ENCODE assay signal across 13 cellular contexts in the genomic region with DNA sequence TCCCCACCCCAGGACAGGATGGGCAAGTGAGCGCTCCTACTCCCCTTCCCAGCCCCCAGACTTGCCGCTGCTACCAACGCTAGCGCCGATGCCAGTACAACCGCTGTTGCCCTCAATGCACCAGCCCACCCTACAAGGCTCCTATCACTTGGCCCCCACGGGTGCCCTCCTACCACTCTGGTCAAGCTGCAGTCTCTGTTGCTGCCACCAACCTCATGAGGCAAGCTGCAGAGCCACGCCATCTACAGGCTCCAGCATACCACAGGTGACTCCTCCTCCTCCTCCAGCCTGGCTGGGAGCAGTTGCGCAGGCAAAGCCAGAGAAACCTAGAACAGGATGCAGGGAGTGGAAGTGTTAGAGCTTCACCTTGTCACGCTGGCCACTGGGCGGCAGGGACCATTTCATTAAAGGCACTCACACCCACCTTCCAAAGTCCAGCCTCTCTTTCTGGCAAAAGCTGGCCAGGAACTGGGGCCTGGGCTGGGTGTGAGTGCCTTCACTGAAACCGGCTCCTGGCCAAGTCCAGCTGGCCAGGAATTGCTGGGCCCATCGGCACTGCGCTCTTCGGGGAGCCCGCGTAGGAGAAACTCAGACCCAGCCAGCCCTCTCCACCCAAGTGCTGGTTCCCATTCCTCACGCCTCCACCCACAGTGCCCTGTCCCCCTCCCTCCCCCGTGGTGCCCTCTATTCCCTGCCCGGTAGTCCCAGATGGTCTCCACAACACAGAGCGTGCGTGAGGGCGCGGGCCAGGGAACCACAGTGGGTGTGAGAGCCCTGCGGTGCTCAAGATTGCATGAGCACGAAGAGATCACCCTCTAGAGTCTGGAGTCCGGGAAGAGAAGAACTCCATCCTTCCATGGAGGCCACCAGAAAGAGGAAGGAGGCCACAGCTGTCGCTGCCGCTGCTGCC. TPM values are rescaled to one million over a fixed set of nuclear protein-coding genes. Genes with fewer than 3 reads are reported as not detected.
DNase-seq lines count a peak whose midpoint lies in the region; ATAC-seq and TF ChIP-seq lines count a peak whose summit lies in the region.
"Had no signal": no experiment of that assay in that cellular context is flagged by ENCODE, and none has a peak within 500 bp of the region (broad histone marks: within the 10 kb centered on the region; RNA-seq: fewer than 3 reads in every experiment).

No MANE protein-coding gene starts in this region.

- no peak for TF ChIP-seq POLR2A in uterus (IDR thresholded peaks at IDR 0.05)

- intact Hi-C loops in uterus (cut with DNase I; ENCODE audit: low total_unique reads): no loop called here

- no peak overlapping the region for H3K27ac ChIP-seq in foreskin keratinocyte
- H3K27ac ChIP-seq in uterus: no peak overlapping the region
- H3K27ac ChIP-seq: esophagus squamous epithelium, upper lobe of right lung had no signal

- H3K27me3 ChIP-seq in foreskin keratinocyte: peaks cover 2% of the 10 kb centered on the region
- H3K27me3 ChIP-seq in uterus: no peaks in the 10 kb centered on the region
- H3K27me3 ChIP-seq: upper lobe of right lung had no signal

- ATAC-seq in foreskin keratinocyte: no peak
- ATAC-seq in GM21576 (IDR thresholded peaks at IDR 0.05; ENCODE audit: unreplicated experiment): no peak
- no peak for ATAC-seq in HG02798 (IDR thresholded peaks at IDR 0.05; ENCODE audit: poor library complexity, unreplicated experiment)

- DNase-seq in NCI-H1417 (lab: John Stamatoyannopoulos, UW) (peak in 2 of 3 experiments; percentile 27 to 29), NCI-H1417 treated with DMSO at 0.1 percent for 48 hours (lab: John Stamatoyannopoulos, UW) (no peak), NCI-H2227 treated with DMSO at 0.1 percent for 48 hours (lab: John Stamatoyannopoulos, UW) (peak; percentile 25), foreskin keratinocyte (no peak), renal cortical epithelial cell (ENCODE audit: low read depth) (peak; percentile 22), uterus (no peak)
- DNase-seq: EL, esophagus squamous epithelium, upper lobe of right lung had no signal

- TF ChIP-seq CTCF in foreskin keratinocyte (conservative IDR thresholded peaks at IDR 0.05) (peak; percentile 11), uterus (IDR thresholded peaks at IDR 0.05) (no peak)

- no peaks in the 10 kb centered on the region for H3K36me3 ChIP-seq in uterus
- H3K36me3 ChIP-seq: esophagus squamous epithelium, upper lobe of right lung had no signal

- H3K4me1 ChIP-seq in foreskin keratinocyte (no peaks in the 10 kb centered on the region), uterus (no peaks in the 10 kb centered on the region)
- H3K4me1 ChIP-seq: esophagus squamous epithelium, upper lobe of right lung had no signal

- H3K4me3 ChIP-seq in uterus: no peak overlapping the region
- H3K4me3 ChIP-seq: esophagus squamous epithelium, upper lobe of right lung had no signal

- H3K9me3 ChIP-seq in uterus: no peaks in the 10 kb centered on the region
- H3K9me3 ChIP-seq: esophagus squamous epithelium, upper lobe of right lung had no signal

RNA-seq across cellular contexts. Expression of a gene that starts 1.6 kb away (rescaled TPM):
- total RNA-seq in foreskin keratinocyte: not detected in 2 replicates
- not detected in 2 replicates for polyA plus RNA-seq in foreskin keratinocyte
- total RNA-seq in renal cortical epithelial cell: 0.30 and 1.0 TPM in 2 replicates
- not detected for total RNA-seq in uterus
- total RNA-seq: activated T-helper 1 cell treated with anti-CD3 and anti-CD28 coated beads, Interleukin-12 subunit alpha, Interleukin-12 subunit beta, Interleukin-2, Interleukin-4 antibody, amounts not matched to agents 30 ng/mL and 10 ng/mL and 1 ng/mL, durations not matched to agents 14 hours and 24 hours and 36 hours; esophagus squamous epithelium; kidney epithelial cell had no signal

RNA-seq across cellular contexts. Expression of a gene that starts 40.3 kb away (rescaled TPM):
- total RNA-seq in foreskin keratinocyte: not detected in 2 replicates
- not detected in 2 replicates for polyA plus RNA-seq in foreskin keratinocyte
- not detected in 2 replicates for total RNA-seq in renal cortical epithelial cell
- total RNA-seq in uterus: not detected
- total RNA-seq: activated T-helper 1 cell treated with anti-CD3 and anti-CD28 coated beads, Interleukin-12 subunit alpha, Interleukin-12 subunit beta, Interleukin-2, Interleukin-4 antibody, amounts not matched to agents 30 ng/mL and 10 ng/mL and 1 ng/mL, durations not matched to agents 14 hours and 24 hours and 36 hours; kidney epithelial cell; upper lobe of right lung had no signal

Comparison
In these comparisons a context has a peak if more than half of its experiments do, and no peak if none do; other contexts are left out.
1. DNase-seq: peak in NCI-H1417 (2 of 3), NCI-H2227 treated with DMSO at 0.1 percent for 48 hours (single experiment) and renal cortical epithelial cell (single experiment); none in NCI-H1417 treated with DMSO at 0.1 percent for 48 hours (single experiment), foreskin keratinocyte (0 of 2) and uterus (0 of 2).